8 cellular contexts compared by ENCODE assay signal in genomic region chr12:110577717-110578521, GRCh38. TPM values are rescaled to one million over a fixed set of nuclear protein-coding genes. Genes with fewer than 3 reads are reported as not detected.
DNase-seq lines count a peak whose midpoint lies in the region; ATAC-seq lines count a peak whose summit lies in the region.

No MANE protein-coding gene starts in this region.

- H3K4me1 Mint-ChIP-seq in activated naive CD8-positive, alpha-beta T cell treated with anti-CD3 and anti-CD28 coated beads, Interleukin-2, amount 10 ng/mL, durations not matched to agents 7 days and 5 days, result peaks cover 52% of the 10 kb centered on the region

- peak overlapping the region; percentile 56 for H3K4me3 Mint-ChIP-seq in activated naive CD8-positive, alpha-beta T cell treated with anti-CD3 and anti-CD28 coated beads, Interleukin-2, amount 10 ng/mL, durations not matched to agents 7 days and 5 days

- peak; percentile 63 for DNase-seq in activated CD8-positive, alpha-beta memory T cell treated with anti-CD3 and anti-CD28 coated beads for 24 hours
- DNase-seq in activated CD8-positive, alpha-beta memory T cell treated with anti-CD3 and anti-CD28 coated beads, Interleukin-2, amount 50 U/mL, for 4 hours, result no peak
- DNase-seq in NCI-H2107 (lab: John Stamatoyannopoulos, UW) (peak; percentile 38), left lobe of liver (ENCODE audit: low spot score) (peak; percentile 14), ureter (ENCODE audit: low spot score) (peak; percentile 39), nucleus accumbens (lab: John Stamatoyannopoulos, UW) (no peak)
- DNase-seq in activated naive CD8-positive, alpha-beta T cell treated with anti-CD3 and anti-CD28 coated beads, Interleukin-2, amount 10 ng/mL, durations not matched to agents 7 days and 5 days, result no peak

- H3K27me3 Mint-ChIP-seq in activated naive CD8-positive, alpha-beta T cell treated with anti-CD3 and anti-CD28 coated beads, Interleukin-2, amount 10 ng/mL, durations not matched to agents 7 days and 5 days, result no peaks in the 10 kb centered on the region

- peak; percentile 56 for ATAC-seq in activated naive CD8-positive, alpha-beta T cell treated with anti-CD3 and anti-CD28 coated beads, Interleukin-2, amount 10 ng/mL, durations not matched to agents 7 days and 5 days (ENCODE audit: low read depth)
- ATAC-seq in left lobe of liver, result no peak
- no peak for ATAC-seq in HG02759 (IDR thresholded peaks at IDR 0.05; ENCODE audit: unreplicated experiment)

- H3K9me3 Mint-ChIP-seq in activated naive CD8-positive, alpha-beta T cell treated with anti-CD3 and anti-CD28 coated beads, Interleukin-2, amount 10 ng/mL, durations not matched to agents 7 days and 5 days, result no peaks in the 10 kb centered on the region

- POLR2A ChIA-PET in activated naive CD8-positive, alpha-beta T cell treated with anti-CD3 and anti-CD28 coated beads, Interleukin-2, amount 10 ng/mL, durations not matched to agents 7 days and 5 days (lab: Charles Lee), result interaction anchor here (1.4 kb wide), 1 partner anchor 11 kb away, joined by 3 read pairs; no protein-coding TSS in a partner anchor

- peak overlapping the region; percentile 85 for H3K27ac Mint-ChIP-seq in activated naive CD8-positive, alpha-beta T cell treated with anti-CD3 and anti-CD28 coated beads, Interleukin-2, amount 10 ng/mL, durations not matched to agents 7 days and 5 days

- H3K36me3 Mint-ChIP-seq in activated naive CD8-positive, alpha-beta T cell treated with anti-CD3 and anti-CD28 coated beads, Interleukin-2, amount 10 ng/mL, durations not matched to agents 7 days and 5 days, result peaks cover 21% of the 10 kb centered on the region

RNA-seq across cellular contexts. Expression of gene PPTC7, which starts 5.2 kb away (rescaled TPM):
- 10 to 100 TPM; 28.3 to 30.0 TPM for total RNA-seq in activated naive CD8-positive, alpha-beta T cell treated with anti-CD3 and anti-CD28 coated beads, Interleukin-2, amount 10 ng/mL, durations not matched to agents 7 days and 5 days
- total RNA-seq in left lobe of liver, result 12.7 TPM
- total RNA-seq in ureter, result 26.1 TPM

RNA-seq across cellular contexts. Expression of gene TCTN1, which starts 36.0 kb away (rescaled TPM):
- 10 to 100 TPM; 10.1 to 10.3 TPM for total RNA-seq in activated naive CD8-positive, alpha-beta T cell treated with anti-CD3 and anti-CD28 coated beads, Interleukin-2, amount 10 ng/mL, durations not matched to agents 7 days and 5 days
- total RNA-seq in left lobe of liver (14.8 TPM), ureter (50.0 TPM)

Comparison
In these comparisons a context has a peak if more than half of its experiments do, and no peak if none do; other contexts are left out.
1. DNase-seq: peak in activated CD8-positive, alpha-beta memory T cell treated with anti-CD3 and anti-CD28 coated beads for 24 hours (single experiment), NCI-H2107 (single experiment), left lobe of liver (single experiment) and ureter (single experiment); none in activated CD8-positive, alpha-beta memory T cell treated with anti-CD3 and anti-CD28 coated beads, Interleukin-2, amount 50 U/mL, for 4 hours (single experiment), activated naive CD8-positive, alpha-beta T cell treated with anti-CD3 and anti-CD28 coated beads, Interleukin-2, amount 10 ng/mL, durations not matched to agents 7 days and 5 days (single experiment) and nucleus accumbens (0 of 56).